Comparison of ENCODE assay signal across 2 cellular contexts in genomic region chr12:23885396-23885795, GRCh38.
TF ChIP-seq lines count a peak whose summit lies in the region.

No MANE protein-coding gene starts in this region.

TF ChIP-seq in GM23338, 12 proteins besides CTCF, POLR2A, EP300 and RAD21 (continued from another document):
- TF ChIP-seq ETS1 (IDR thresholded peaks at IDR 0.05): no peak
- no peak for TF ChIP-seq JUNB (IDR thresholded peaks at IDR 0.05; ENCODE audit: unreplicated experiment)
- TF ChIP-seq, protein P1, sequence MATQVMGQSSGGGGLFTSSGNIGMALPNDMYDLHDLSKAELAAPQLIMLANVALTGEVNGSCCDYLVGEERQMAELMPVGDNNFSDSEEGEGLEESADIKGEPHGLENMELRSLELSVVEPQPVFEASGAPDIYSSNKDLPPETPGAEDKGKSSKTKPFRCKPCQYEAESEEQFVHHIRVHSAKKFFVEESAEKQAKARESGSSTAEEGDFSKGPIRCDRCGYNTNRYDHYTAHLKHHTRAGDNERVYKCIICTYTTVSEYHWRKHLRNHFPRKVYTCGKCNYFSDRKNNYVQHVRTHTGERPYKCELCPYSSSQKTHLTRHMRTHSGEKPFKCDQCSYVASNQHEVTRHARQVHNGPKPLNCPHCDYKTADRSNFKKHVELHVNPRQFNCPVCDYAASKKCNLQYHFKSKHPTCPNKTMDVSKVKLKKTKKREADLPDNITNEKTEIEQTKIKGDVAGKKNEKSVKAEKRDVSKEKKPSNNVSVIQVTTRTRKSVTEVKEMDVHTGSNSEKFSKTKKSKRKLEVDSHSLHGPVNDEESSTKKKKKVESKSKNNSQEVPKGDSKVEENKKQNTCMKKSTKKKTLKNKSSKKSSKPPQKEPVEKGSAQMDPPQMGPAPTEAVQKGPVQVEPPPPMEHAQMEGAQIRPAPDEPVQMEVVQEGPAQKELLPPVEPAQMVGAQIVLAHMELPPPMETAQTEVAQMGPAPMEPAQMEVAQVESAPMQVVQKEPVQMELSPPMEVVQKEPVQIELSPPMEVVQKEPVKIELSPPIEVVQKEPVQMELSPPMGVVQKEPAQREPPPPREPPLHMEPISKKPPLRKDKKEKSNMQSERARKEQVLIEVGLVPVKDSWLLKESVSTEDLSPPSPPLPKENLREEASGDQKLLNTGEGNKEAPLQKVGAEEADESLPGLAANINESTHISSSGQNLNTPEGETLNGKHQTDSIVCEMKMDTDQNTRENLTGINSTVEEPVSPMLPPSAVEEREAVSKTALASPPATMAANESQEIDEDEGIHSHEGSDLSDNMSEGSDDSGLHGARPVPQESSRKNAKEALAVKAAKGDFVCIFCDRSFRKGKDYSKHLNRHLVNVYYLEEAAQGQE (IDR thresholded peaks at IDR 0.05; ENCODE audit: unreplicated experiment): no peak
- TF ChIP-seq ZNF114 (CRISPR knock-in tag; IDR thresholded peaks at IDR 0.05): no peak
- TF ChIP-seq ZNF331 (CRISPR knock-in tag; IDR thresholded peaks at IDR 0.05; ENCODE audit: low read depth): no peak
- TF ChIP-seq, protein P2, sequence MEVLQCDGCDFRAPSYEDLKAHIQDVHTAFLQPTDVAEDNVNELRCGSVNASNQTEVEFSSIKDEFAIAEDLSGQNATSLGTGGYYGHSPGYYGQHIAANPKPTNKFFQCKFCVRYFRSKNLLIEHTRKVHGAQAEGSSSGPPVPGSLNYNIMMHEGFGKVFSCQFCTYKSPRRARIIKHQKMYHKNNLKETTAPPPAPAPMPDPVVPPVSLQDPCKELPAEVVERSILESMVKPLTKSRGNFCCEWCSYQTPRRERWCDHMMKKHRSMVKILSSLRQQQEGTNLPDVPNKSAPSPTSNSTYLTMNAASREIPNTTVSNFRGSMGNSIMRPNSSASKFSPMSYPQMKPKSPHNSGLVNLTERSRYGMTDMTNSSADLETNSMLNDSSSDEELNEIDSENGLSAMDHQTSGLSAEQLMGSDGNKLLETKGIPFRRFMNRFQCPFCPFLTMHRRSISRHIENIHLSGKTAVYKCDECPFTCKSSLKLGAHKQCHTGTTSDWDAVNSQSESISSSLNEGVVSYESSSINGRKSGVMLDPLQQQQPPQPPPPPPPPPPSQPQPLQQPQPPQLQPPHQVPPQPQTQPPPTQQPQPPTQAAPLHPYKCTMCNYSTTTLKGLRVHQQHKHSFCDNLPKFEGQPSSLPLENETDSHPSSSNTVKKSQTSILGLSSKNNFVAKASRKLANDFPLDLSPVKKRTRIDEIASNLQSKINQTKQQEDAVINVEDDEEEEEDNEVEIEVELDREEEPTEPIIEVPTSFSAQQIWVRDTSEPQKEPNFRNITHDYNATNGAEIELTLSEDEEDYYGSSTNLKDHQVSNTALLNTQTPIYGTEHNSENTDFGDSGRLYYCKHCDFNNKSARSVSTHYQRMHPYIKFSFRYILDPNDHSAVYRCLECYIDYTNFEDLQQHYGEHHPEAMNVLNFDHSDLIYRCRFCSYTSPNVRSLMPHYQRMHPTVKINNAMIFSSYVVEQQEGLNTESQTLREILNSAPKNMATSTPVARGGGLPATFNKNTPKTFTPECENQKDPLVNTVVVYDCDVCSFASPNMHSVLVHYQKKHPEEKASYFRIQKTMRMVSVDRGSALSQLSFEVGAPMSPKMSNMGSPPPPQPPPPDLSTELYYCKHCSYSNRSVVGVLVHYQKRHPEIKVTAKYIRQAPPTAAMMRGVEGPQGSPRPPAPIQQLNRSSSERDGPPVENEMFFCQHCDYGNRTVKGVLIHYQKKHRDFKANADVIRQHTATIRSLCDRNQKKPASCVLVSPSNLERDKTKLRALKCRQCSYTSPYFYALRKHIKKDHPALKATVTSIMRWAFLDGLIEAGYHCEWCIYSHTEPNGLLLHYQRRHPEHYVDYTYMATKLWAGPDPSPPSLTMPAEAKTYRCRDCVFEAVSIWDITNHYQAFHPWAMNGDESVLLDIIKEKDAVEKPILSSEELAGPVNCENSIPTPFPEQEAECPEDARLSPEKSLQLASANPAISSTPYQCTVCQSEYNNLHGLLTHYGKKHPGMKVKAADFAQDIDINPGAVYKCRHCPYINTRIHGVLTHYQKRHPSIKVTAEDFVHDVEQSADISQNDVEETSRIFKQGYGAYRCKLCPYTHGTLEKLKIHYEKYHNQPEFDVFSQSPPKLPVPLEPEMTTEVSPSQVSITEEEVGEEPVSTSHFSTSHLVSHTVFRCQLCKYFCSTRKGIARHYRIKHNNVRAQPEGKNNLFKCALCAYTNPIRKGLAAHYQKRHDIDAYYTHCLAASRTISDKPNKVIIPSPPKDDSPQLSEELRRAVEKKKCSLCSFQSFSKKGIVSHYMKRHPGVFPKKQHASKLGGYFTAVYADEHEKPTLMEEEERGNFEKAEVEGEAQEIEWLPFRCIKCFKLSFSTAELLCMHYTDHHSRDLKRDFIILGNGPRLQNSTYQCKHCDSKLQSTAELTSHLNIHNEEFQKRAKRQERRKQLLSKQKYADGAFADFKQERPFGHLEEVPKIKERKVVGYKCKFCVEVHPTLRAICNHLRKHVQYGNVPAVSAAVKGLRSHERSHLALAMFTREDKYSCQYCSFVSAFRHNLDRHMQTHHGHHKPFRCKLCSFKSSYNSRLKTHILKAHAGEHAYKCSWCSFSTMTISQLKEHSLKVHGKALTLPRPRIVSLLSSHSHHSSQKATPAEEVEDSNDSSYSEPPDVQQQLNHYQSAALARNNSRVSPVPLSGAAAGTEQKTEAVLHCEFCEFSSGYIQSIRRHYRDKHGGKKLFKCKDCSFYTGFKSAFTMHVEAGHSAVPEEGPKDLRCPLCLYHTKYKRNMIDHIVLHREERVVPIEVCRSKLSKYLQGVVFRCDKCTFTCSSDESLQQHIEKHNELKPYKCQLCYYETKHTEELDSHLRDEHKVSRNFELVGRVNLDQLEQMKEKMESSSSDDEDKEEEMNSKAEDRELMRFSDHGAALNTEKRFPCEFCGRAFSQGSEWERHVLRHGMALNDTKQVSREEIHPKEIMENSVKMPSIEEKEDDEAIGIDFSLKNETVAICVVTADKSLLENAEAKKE (CRISPR knock-in tag; IDR thresholded peaks at IDR 0.05): no peak
- no peak for TF ChIP-seq EZH2 (IDR thresholded peaks at IDR 0.05; ENCODE audit: low read depth, unreplicated experiment)

TF ChIP-seq in K562, 482 proteins besides CTCF, POLR2A, EP300 and RAD21 (continued from another document and continues in another):
- TF ChIP-seq RAD51 (IDR thresholded peaks at IDR 0.05; ENCODE audit: borderline replicate concordance, low read depth): peak; percentile 84
- TF ChIP-seq MEIS2 (IDR thresholded peaks at IDR 0.05; ENCODE audit: partially characterized antibody): peak; percentile 1
- no peak for TF ChIP-seq ZNF766 (CRISPR knock-in tag; conservative IDR thresholded peaks at IDR 0.05)
- no peak for TF ChIP-seq ZNF512 (tag; IDR thresholded peaks at IDR 0.05)
- TF ChIP-seq, protein P3, sequence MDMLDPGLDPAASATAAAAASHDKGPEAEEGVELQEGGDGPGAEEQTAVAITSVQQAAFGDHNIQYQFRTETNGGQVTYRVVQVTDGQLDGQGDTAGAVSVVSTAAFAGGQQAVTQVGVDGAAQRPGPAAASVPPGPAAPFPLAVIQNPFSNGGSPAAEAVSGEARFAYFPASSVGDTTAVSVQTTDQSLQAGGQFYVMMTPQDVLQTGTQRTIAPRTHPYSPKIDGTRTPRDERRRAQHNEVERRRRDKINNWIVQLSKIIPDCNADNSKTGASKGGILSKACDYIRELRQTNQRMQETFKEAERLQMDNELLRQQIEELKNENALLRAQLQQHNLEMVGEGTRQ (CRISPR knock-in tag; IDR thresholded peaks at IDR 0.05): peak; percentile 60; the same call in 1 of the 2 replicates
- no peak for TF ChIP-seq NCOA4 (IDR thresholded peaks at IDR 0.05; ENCODE audit: partially characterized antibody)
- TF ChIP-seq FOXA3 (CRISPR knock-in tag; conservative IDR thresholded peaks at IDR 0.05 in 1 of 2, IDR thresholded peaks at IDR 0.05 in 1 of 2): 0 out of 4 replicates have a peak, but pooled peaks of 1 of the 2 experiments have one; percentile 4
- TF ChIP-seq ZNF140 (CRISPR knock-in tag; IDR thresholded peaks at IDR 0.05): no peak
- no peak for TF ChIP-seq ARID4B (CRISPR knock-in tag; IDR thresholded peaks at IDR 0.05)
- peak; percentile 54 for TF ChIP-seq CBFA2T2 (conservative IDR thresholded peaks at IDR 0.05)
- TF ChIP-seq, protein P4, sequence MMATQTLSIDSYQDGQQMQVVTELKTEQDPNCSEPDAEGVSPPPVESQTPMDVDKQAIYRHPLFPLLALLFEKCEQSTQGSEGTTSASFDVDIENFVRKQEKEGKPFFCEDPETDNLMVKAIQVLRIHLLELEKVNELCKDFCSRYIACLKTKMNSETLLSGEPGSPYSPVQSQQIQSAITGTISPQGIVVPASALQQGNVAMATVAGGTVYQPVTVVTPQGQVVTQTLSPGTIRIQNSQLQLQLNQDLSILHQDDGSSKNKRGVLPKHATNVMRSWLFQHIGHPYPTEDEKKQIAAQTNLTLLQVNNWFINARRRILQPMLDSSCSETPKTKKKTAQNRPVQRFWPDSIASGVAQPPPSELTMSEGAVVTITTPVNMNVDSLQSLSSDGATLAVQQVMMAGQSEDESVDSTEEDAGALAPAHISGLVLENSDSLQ (IDR thresholded peaks at IDR 0.05): no peak
- TF ChIP-seq TOE1 (IDR thresholded peaks at IDR 0.05; ENCODE audit: borderline replicate concordance): peak; percentile 91
- TF ChIP-seq TOE1 (CRISPR knock-in tag; IDR thresholded peaks at IDR 0.05; ENCODE audit: borderline replicate concordance, low read depth): no peak
- no peak for TF ChIP-seq ZNF668 (CRISPR knock-in tag; IDR thresholded peaks at IDR 0.05)
- TF ChIP-seq ARHGAP35 (IDR thresholded peaks at IDR 0.05; ENCODE audit: partially characterized antibody): no peak
- 0 out of 4 replicates have a peak, but pooled peaks of 1 of the 2 experiments have one; percentile 26 for TF ChIP-seq FOXK2 (conservative IDR thresholded peaks at IDR 0.05 in 1 of 2, IDR thresholded peaks at IDR 0.05 in 1 of 2; ENCODE audit: low read depth in 2 of 2)
- TF ChIP-seq, protein P5, sequence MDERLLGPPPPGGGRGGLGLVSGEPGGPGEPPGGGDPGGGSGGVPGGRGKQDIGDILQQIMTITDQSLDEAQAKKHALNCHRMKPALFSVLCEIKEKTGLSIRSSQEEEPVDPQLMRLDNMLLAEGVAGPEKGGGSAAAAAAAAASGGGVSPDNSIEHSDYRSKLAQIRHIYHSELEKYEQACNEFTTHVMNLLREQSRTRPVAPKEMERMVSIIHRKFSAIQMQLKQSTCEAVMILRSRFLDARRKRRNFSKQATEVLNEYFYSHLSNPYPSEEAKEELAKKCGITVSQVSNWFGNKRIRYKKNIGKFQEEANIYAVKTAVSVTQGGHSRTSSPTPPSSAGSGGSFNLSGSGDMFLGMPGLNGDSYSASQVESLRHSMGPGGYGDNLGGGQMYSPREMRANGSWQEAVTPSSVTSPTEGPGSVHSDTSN (CRISPR knock-in tag; IDR thresholded peaks at IDR 0.05; ENCODE audit: low read depth): no peak
- TF ChIP-seq, protein P5 (tag; conservative IDR thresholded peaks at IDR 0.05; ENCODE audit: low read depth): no peak
- 0 out of 2 replicates have a peak, but pooled peaks have one; percentile 44 for TF ChIP-seq BHLHE40 (IDR thresholded peaks at IDR 0.05; ENCODE audit: low read length)
- peak; percentile 33; the same call in 1 of the 2 replicates for TF ChIP-seq SMAD4 (CRISPR knock-in tag; conservative IDR thresholded peaks at IDR 0.05)
- TF ChIP-seq L3MBTL2 (IDR thresholded peaks at IDR 0.05): 0 out of 2 replicates have a peak, but pooled peaks have one; percentile 16
- no peak for TF ChIP-seq TBL1XR1 (IDR thresholded peaks at IDR 0.05; ENCODE audit: low read length in 2 of 2)
- TF ChIP-seq DPF2 (IDR thresholded peaks at IDR 0.05): 0 out of 2 replicates have a peak, but pooled peaks have one; percentile 11
- TF ChIP-seq SOX6 (IDR thresholded peaks at IDR 0.05): 0 out of 2 replicates have a peak, but pooled peaks have one; percentile 20
